10 cellular contexts compared by ENCODE assay signal in genomic region chr10:80154978-80155695, GRCh38. TPM values are rescaled to one million over a fixed set of nuclear protein-coding genes. Genes with fewer than 3 reads are reported as not detected.
DNase-seq lines count a peak whose midpoint lies in the region; ATAC-seq and TF ChIP-seq lines count a peak whose summit lies in the region.
"Had no signal": no experiment of that assay in that cellular context is flagged by ENCODE, and none has a peak within 500 bp of the region (broad histone marks: within the 10 kb centered on the region; RNA-seq: fewer than 3 reads in every experiment).

No MANE protein-coding gene starts in this region.

- H3K4me3 ChIP-seq in adipocyte (ENCODE audit: low read length) = peak overlapping the region; percentile 30
- no peak overlapping the region for H3K4me3 ChIP-seq in gastroesophageal sphincter

- peaks cover 73 to 92% of the 10 kb centered on the region in 2 donors for H3K36me3 Mint-ChIP-seq in stimulated activated naive B cell treated with anti-CD40 and anti-IgM and Interleukin-4, amounts not matched to agents 10 μg/mL and 1 μg/mL and 100 μg/mL, for 72 hours
- no peaks in the 10 kb centered on the region for H3K36me3 Mint-ChIP-seq in glutamatergic neuron (ENCODE audit: unreplicated experiment)

- H3K4me1 Mint-ChIP-seq in stimulated activated naive B cell treated with anti-CD40 and anti-IgM and Interleukin-4, amounts not matched to agents 10 μg/mL and 1 μg/mL and 100 μg/mL, for 72 hours = peaks cover 29 to 33% of the 10 kb centered on the region in 2 donors
- peaks cover 2% of the 10 kb centered on the region for H3K4me1 Mint-ChIP-seq in glutamatergic neuron (ENCODE audit: low read depth, unreplicated experiment)

- 20 to 28% methylated on average over 7 to 8 of the region's 10 CpGs for WGBS in gastroesophageal sphincter (ENCODE audit: low coverage in 1 of 2), 2 donors

- H3K27ac ChIP-seq in gastroesophageal sphincter = peak overlapping the region; percentile 58 to 89 (median 76)

- H3K27me3 ChIP-seq in adipocyte (replicated peaks; ENCODE audit: control insufficient read depth, insufficient read depth, low read length) (no peaks in the 10 kb centered on the region), gastroesophageal sphincter (no peaks in the 10 kb centered on the region)

- H3K9me3 Mint-ChIP-seq in stimulated activated naive B cell treated with anti-CD40 and anti-IgM and Interleukin-4, amounts not matched to agents 10 μg/mL and 1 μg/mL and 100 μg/mL, for 72 hours = peaks cover 0 to 1% of the 10 kb centered on the region in 2 donors
- H3K9me3 Mint-ChIP-seq in glutamatergic neuron (ENCODE audit: unreplicated experiment) = peaks cover 3% of the 10 kb centered on the region

- peaks cover 55% of the 10 kb centered on the region for H3K4me1 ChIP-seq in adipocyte (ENCODE audit: control insufficient read depth, insufficient read depth, low read length)
- H3K4me1 ChIP-seq in gastroesophageal sphincter = peaks cover 4 to 60% (median 40%) of the 10 kb centered on the region in 3 donors

- H3K9ac ChIP-seq in adipocyte (ENCODE audit: low read length) = peak overlapping the region; percentile 82

- H3K9me3 ChIP-seq in adipocyte (ENCODE audit: control insufficient read depth, low read length) (no peaks in the 10 kb centered on the region), gastroesophageal sphincter (peaks cover 0 to 1% (median 0%) of the 10 kb centered on the region in 3 donors)

- no peaks in the 10 kb centered on the region for H3K27me3 Mint-ChIP-seq in stimulated activated naive B cell treated with anti-CD40 and anti-IgM and Interleukin-4, amounts not matched to agents 10 μg/mL and 1 μg/mL and 100 μg/mL, for 72 hours
- H3K27me3 Mint-ChIP-seq in glutamatergic neuron (ENCODE audit: unreplicated experiment) = peaks cover 4% of the 10 kb centered on the region

- ATAC-seq in gastroesophageal sphincter = peak; percentile 55
- ATAC-seq in stimulated activated naive B cell treated with anti-CD40 and anti-IgM and Interleukin-4, amounts not matched to agents 10 μg/mL and 1 μg/mL and 100 μg/mL, for 72 hours (replicated peaks) = peak in 1 of 2 donors; percentile 6
- ATAC-seq in GM19324 (IDR thresholded peaks at IDR 0.05; ENCODE audit: low FRiP score, unreplicated experiment) = no peak

- peak overlapping the region; percentile 68 for H3K27ac Mint-ChIP-seq in stimulated activated naive B cell treated with anti-CD40 and anti-IgM and Interleukin-4, amounts not matched to agents 10 μg/mL and 1 μg/mL and 100 μg/mL, for 72 hours
- no peak overlapping the region for H3K27ac Mint-ChIP-seq in glutamatergic neuron (ENCODE audit: unreplicated experiment)

- DNase-seq in GOT3 (lab: John Stamatoyannopoulos, UW) (peak; percentile 39), adipocyte (ENCODE audit: low read depth) (peak; percentile 92), SIG-M5 (lab: John Stamatoyannopoulos, UW) (no peak), NCI-H2171 (lab: John Stamatoyannopoulos, UW) (no peak), glutamatergic neuron (no peak)
- DNase-seq in stimulated activated naive B cell treated with anti-CD40 and anti-IgM and Interleukin-4, amounts not matched to agents 10 μg/mL and 1 μg/mL and 100 μg/mL, for 72 hours = no peak
- DNase-seq: activated CD4-positive, CD25-positive, alpha-beta regulatory T cell treated with anti-CD3 and anti-CD28 coated beads, Interleukin-2, amount 50 U/mL, for 72 hours; NCI-H345 had no signal

- TF ChIP-seq EP300 in gastroesophageal sphincter (IDR thresholded peaks at IDR 0.05) = no peak

- peaks cover 79% of the 10 kb centered on the region for H3K36me3 ChIP-seq in adipocyte (ENCODE audit: control insufficient read depth, insufficient read depth, low read length, severe bottlenecking)
- H3K36me3 ChIP-seq in gastroesophageal sphincter = peaks cover 0 to 85% of the 10 kb centered on the region in 2 donors

- no peak overlapping the region for H3K4me3 Mint-ChIP-seq in stimulated activated naive B cell treated with anti-CD40 and anti-IgM and Interleukin-4, amounts not matched to agents 10 μg/mL and 1 μg/mL and 100 μg/mL, for 72 hours
- H3K4me3 Mint-ChIP-seq in glutamatergic neuron (ENCODE audit: unreplicated experiment) = no peak overlapping the region

- no peak for TF ChIP-seq POLR2A in gastroesophageal sphincter (IDR thresholded peaks at IDR 0.05)

- TF ChIP-seq CTCF in gastroesophageal sphincter (IDR thresholded peaks at IDR 0.05) (no peak), glutamatergic neuron (IDR thresholded peaks at IDR 0.05; ENCODE audit: partially characterized antibody, unreplicated experiment) (no peak)

RNA-seq across cellular contexts. Expression of gene PLAC9, which starts 22.6 kb away (rescaled TPM):
- total RNA-seq in gastroesophageal sphincter (10 to 100 TPM; 21.0 to 34.9 (median 28.9) TPM), glutamatergic neuron (ENCODE audit: unreplicated experiment) (not detected)

RNA-seq across cellular contexts. Expression of gene ANXA11, which starts 50.2 kb away (rescaled TPM):
- total RNA-seq in gastroesophageal sphincter (100 to 1,000 TPM; 117 to 225 (median 162) TPM), glutamatergic neuron (ENCODE audit: unreplicated experiment) (2.3 TPM)

Comparison
In these comparisons a context has a peak if more than half of its experiments do, and no peak if none do; other contexts are left out.
1. DNase-seq: peak in GOT3 (single experiment) and adipocyte (single experiment); none in stimulated activated naive B cell treated with anti-CD40 and anti-IgM and Interleukin-4, amounts not matched to agents 10 μg/mL and 1 μg/mL and 100 μg/mL, for 72 hours (single experiment), SIG-M5 (single experiment), NCI-H2171 (single experiment) and glutamatergic neuron (single experiment).
2. RNA of gene PLAC9, which starts 22.6 kb away (total RNA-seq): 21.0 to 34.9 TPM in gastroesophageal sphincter; not detected in glutamatergic neuron (single experiment); every median in the first group is over 10 times any median in the second.
3. RNA of gene ANXA11, which starts 50.2 kb away (total RNA-seq): 117 to 225 TPM in gastroesophageal sphincter; 2.3 TPM in glutamatergic neuron (single experiment); every median in the first group is over 10 times any median in the second.